ENCODE assay signal across 22 cellular contexts in the genomic region with DNA sequence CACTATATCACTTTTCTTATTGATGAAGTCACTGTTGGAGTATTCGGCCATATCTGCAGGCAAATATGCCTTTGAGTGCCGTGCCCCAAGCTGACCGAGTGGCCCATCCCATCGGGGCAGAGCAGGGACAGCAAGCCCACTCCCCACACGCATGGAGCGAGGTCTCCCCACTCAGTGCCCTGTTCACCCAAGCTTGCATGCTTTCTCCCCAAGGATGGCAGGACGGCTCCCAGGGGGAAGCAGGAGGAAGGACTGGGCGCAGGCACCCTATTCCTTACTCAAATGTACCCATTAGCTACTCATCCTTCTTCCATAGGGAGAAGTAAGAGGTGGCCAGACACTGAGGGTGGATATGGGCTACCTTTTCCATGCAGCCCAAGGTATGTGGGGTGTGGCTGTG.
"Had no signal": no experiment of that assay in that cellular context is flagged by ENCODE, and none has a peak within 500 bp of the region (broad histone marks: within the 10 kb centered on the region; RNA-seq: fewer than 3 reads in every experiment).

No MANE protein-coding gene starts in this region.

- H3K27me3 ChIP-seq: colonic mucosa, esophagus squamous epithelium, gastrocnemius medialis, heart right ventricle, left lung had no signal

- H3K4me1 ChIP-seq: colonic mucosa, esophagus squamous epithelium, gastrocnemius medialis, heart right ventricle, left lung had no signal

- H3K27ac ChIP-seq: colonic mucosa, esophagus squamous epithelium, gastrocnemius medialis, heart right ventricle, left lung had no signal

- H3K9me3 ChIP-seq: colonic mucosa, esophagus squamous epithelium, gastrocnemius medialis, left lung had no signal

- H3K36me3 ChIP-seq: colonic mucosa, esophagus squamous epithelium, gastrocnemius medialis, heart right ventricle, left lung had no signal

- DNase-seq: cerebellar nuclear complex; colonic mucosa; cortex of kidney; effector CD8-positive, alpha-beta T cell; effector memory CD8-positive, alpha-beta T cell; esophagus squamous epithelium; foreskin fibroblast; foreskin melanocyte; gastrocnemius medialis; glutamatergic neuron; head of caudate nucleus; heart right ventricle; hippocampal formation; left cardiac atrium; left lung; left ventricle myocardium superior; mammary epithelial cell; mesendoderm; midbrain had no signal

- H3K27ac Mint-ChIP-seq: dendritic cell treated with granulocyte-macrophage colony-stimulating factor and Interleukin-4, amounts not matched to agents 40 ng/mL and 50 ng/mL, for 4 days; effector memory CD8-positive, alpha-beta T cell; memory B cell had no signal

- ATAC-seq: effector memory CD8-positive, alpha-beta T cell; gastrocnemius medialis; heart right ventricle; left cardiac atrium; left lung; left ventricle myocardium superior had no signal

- H3K36me3 Mint-ChIP-seq: memory B cell had no signal

- H3K27me3 Mint-ChIP-seq: dendritic cell treated with granulocyte-macrophage colony-stimulating factor and Interleukin-4, amounts not matched to agents 40 ng/mL and 50 ng/mL, for 4 days; effector memory CD8-positive, alpha-beta T cell; memory B cell had no signal

- H3K4me1 Mint-ChIP-seq: memory B cell had no signal

- H3K4me3 Mint-ChIP-seq: dendritic cell treated with granulocyte-macrophage colony-stimulating factor and Interleukin-4, amounts not matched to agents 40 ng/mL and 50 ng/mL, for 4 days; effector memory CD8-positive, alpha-beta T cell; memory B cell had no signal

- H3K4me3 ChIP-seq: colonic mucosa, esophagus squamous epithelium, gastrocnemius medialis, heart right ventricle, left lung, lung had no signal
